ENCODE assay signal across 38 cellular contexts in the genomic region with DNA sequence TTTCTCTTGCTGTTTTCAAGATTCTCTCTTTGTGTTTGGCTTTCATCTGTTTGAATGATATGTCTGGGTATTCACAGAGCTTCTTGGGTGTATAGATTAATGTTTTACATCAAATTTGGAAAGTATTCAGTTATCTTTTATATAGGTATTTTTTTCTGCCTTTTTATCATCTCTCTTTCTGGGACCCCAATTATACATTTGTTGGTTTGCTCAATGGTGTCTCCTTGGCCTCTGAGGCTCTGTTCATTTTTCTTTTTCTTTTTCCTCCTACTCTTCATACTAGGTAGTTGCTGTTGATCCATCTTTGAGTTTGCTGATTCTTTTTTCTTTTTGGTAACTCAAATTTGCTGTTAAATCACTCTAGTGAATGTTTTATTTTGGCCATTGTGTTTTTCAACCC. TPM values are rescaled to one million over a fixed set of nuclear protein-coding genes. Genes with fewer than 3 reads are reported as not detected.
"Had no signal": no experiment of that assay in that cellular context is flagged by ENCODE, and none has a peak within 500 bp of the region (broad histone marks: within the 10 kb centered on the region; RNA-seq: fewer than 3 reads in every experiment).

No MANE protein-coding gene starts in this region.

- ATAC-seq: activated CD8-positive, alpha-beta T cell treated with anti-CD3 and anti-CD28 coated beads for 36 hours; activated naive CD4-positive, alpha-beta T cell treated with anti-CD3 and anti-CD28 coated beads, Interleukin-2, amount 50 U/mL, for 72 hours; activated T-cell treated with anti-CD3 and anti-CD28 coated beads, Interleukin-2, amount 50 U/mL, for 4 hours; activated T-cell treated with anti-CD3 and anti-CD28 coated beads, Interleukin-2, amount 50 U/mL, for 72 hours; activated T-helper 17 cell treated with anti-CD3 and anti-CD28 coated beads, Interleukin-2, amount 50 U/mL, for 72 hours had no signal

- H3K27me3 ChIP-seq: adrenal gland, cardiac muscle cell had no signal

- H3K4me1 Mint-ChIP-seq: activated B cell treated with CpG ODN at 0.5 μM for 24 hours; activated CD4-positive, alpha-beta T cell treated with anti-CD3 and anti-CD28 coated beads, Interleukin-2, amount 10 ng/mL, durations not matched to agents 24 days and 14 days; activated naive CD8-positive, alpha-beta T cell treated with anti-CD3 and anti-CD28 coated beads for 36 hours; activated T-helper 17 cell treated with anti-CD3 and anti-CD28 coated beads, Interleukin-2, amount 50 U/mL, for 72 hours; brain; central memory CD8-positive, alpha-beta T cell had no signal

- DNase-seq: activated B cell treated with CpG ODN at 0.5 μM for 24 hours; activated CD4-positive, alpha-beta memory T cell treated with anti-CD3 and anti-CD28 coated beads for 36 hours; activated CD4-positive, alpha-beta T cell treated with anti-CD3 and anti-CD28 coated beads for 4 hours; activated CD4-positive, alpha-beta T cell treated with anti-CD3 and anti-CD28 coated beads, Interleukin-2, amount 10 ng/mL, durations not matched to agents 24 days and 14 days; activated CD4-positive, alpha-beta T cell treated with anti-CD3 and anti-CD28 coated beads, Interleukin-2, amount 50 U/mL, for 1 hour; activated CD4-positive, alpha-beta T cell treated with anti-CD3 and anti-CD28 coated beads, Interleukin-2, amount 50 U/mL, for 4 hours; activated CD4-positive, CD25-positive, alpha-beta regulatory T cell treated with anti-CD3 and anti-CD28 coated beads, Interleukin-2, amount 50 U/mL, for 72 hours; activated CD8-positive, alpha-beta memory T cell treated with anti-CD3 and anti-CD28 coated beads, Interleukin-2, amount 50 U/mL, for 4 hours; activated CD8-positive, alpha-beta T cell treated with anti-CD3 and anti-CD28 coated beads for 36 hours; activated effector memory CD4-positive, alpha-beta T cell treated with anti-CD3 and anti-CD28 coated beads, Interleukin-2, amount 50 U/mL, for 16 hours; activated gamma-delta T cell treated with Interleukin-2 at 50 U/mL for 16 hours; activated naive CD4-positive, alpha-beta T cell; activated naive CD4-positive, alpha-beta T cell treated with anti-CD3 and anti-CD28 coated beads for 36 hours; activated naive CD4-positive, alpha-beta T cell treated with anti-CD3 and anti-CD28 coated beads, Interleukin-2, amount 50 U/mL, for 16 hours; activated naive CD8-positive, alpha-beta T cell treated with anti-CD3 and anti-CD28 coated beads for 36 hours; activated T-cell treated with anti-CD3 and anti-CD28 coated beads for 4 hours; activated T-cell treated with anti-CD3 and anti-CD28 coated beads, Interleukin-2, amount 50 U/mL, for 1 hour; activated T-cell treated with anti-CD3 and anti-CD28 coated beads, Interleukin-2, amount 50 U/mL, for 4 hours; activated T-cell treated with anti-CD3 and anti-CD28 coated beads, Interleukin-2, amount 50 U/mL, for 72 hours; adrenal gland; amniotic stem cell; aorta; caudate nucleus; cerebellar nuclear complex; T-helper 2 cell; T-helper 9 cell had no signal

- H3K9me3 ChIP-seq: adrenal gland had no signal

- FAIRE-seq: bronchial epithelial cell, TTC549 had no signal

- H3K27me3 Mint-ChIP-seq: activated CD4-positive, alpha-beta memory T cell treated with anti-CD3 and anti-CD28 coated beads for 36 hours; activated CD8-positive, alpha-beta T cell treated with anti-CD3 and anti-CD28 coated beads for 36 hours; activated naive CD8-positive, alpha-beta T cell treated with anti-CD3 and anti-CD28 coated beads for 36 hours had no signal

- H3K4me1 ChIP-seq: adrenal gland had no signal

- H3K36me3 Mint-ChIP-seq: activated naive CD8-positive, alpha-beta T cell treated with anti-CD3 and anti-CD28 coated beads for 36 hours; brain had no signal

- H3K27ac ChIP-seq: adrenal gland, cardiac muscle cell, VCaP had no signal

- H3K4me3 ChIP-seq: adrenal gland, cardiac muscle cell had no signal

- H3K4me3 Mint-ChIP-seq: activated B cell treated with CpG ODN at 0.5 μM for 24 hours; activated CD4-positive, alpha-beta memory T cell treated with anti-CD3 and anti-CD28 coated beads for 36 hours; activated CD4-positive, alpha-beta T cell treated with anti-CD3 and anti-CD28 coated beads, Interleukin-2, amount 10 ng/mL, durations not matched to agents 24 days and 14 days; activated CD8-positive, alpha-beta T cell treated with anti-CD3 and anti-CD28 coated beads for 36 hours; activated naive CD4-positive, alpha-beta T cell treated with anti-CD3 and anti-CD28 coated beads for 36 hours; activated naive CD8-positive, alpha-beta T cell treated with anti-CD3 and anti-CD28 coated beads for 36 hours; activated T-cell treated with anti-CD3 and anti-CD28 coated beads, Interleukin-2, amount 50 U/mL, for 4 hours; activated T-cell treated with anti-CD3 and anti-CD28 coated beads, Interleukin-2, amount 50 U/mL, for 72 hours; activated T-helper 1 cell treated with anti-CD3 and anti-CD28 coated beads, Interleukin-12 subunit alpha, Interleukin-12 subunit beta, Interleukin-2, Interleukin-4 antibody, amounts not matched to agents 30 ng/mL and 10 ng/mL and 1 ng/mL, durations not matched to agents 14 hours and 24 hours and 36 hours; activated T-helper 17 cell treated with anti-CD3 and anti-CD28 coated beads, Interleukin-2, amount 50 U/mL, for 72 hours; brain; central memory CD8-positive, alpha-beta T cell; T-helper 2 cell treated with Interferon-gamma antibody and Interleukin-4, amounts not matched to agents 5 μg/mL and 100 μg/mL, for 36 hours had no signal

- H3K27ac Mint-ChIP-seq: activated B cell treated with CpG ODN at 0.5 μM for 24 hours; activated CD4-positive, alpha-beta memory T cell treated with anti-CD3 and anti-CD28 coated beads for 36 hours; activated CD4-positive, alpha-beta T cell treated with anti-CD3 and anti-CD28 coated beads, Interleukin-2, amount 10 ng/mL, durations not matched to agents 24 days and 14 days; activated CD8-positive, alpha-beta T cell treated with anti-CD3 and anti-CD28 coated beads for 36 hours; activated naive CD4-positive, alpha-beta T cell treated with anti-CD3 and anti-CD28 coated beads for 36 hours; activated naive CD4-positive, alpha-beta T cell treated with anti-CD3 and anti-CD28 coated beads, Interleukin-2, amount 50 U/mL, for 72 hours; activated naive CD8-positive, alpha-beta T cell treated with anti-CD3 and anti-CD28 coated beads for 36 hours; activated T-cell treated with anti-CD3 and anti-CD28 coated beads, Interleukin-2, amount 50 U/mL, for 72 hours; activated T-helper 1 cell treated with anti-CD3 and anti-CD28 coated beads, Interleukin-12 subunit alpha, Interleukin-12 subunit beta, Interleukin-2, Interleukin-4 antibody, amounts not matched to agents 30 ng/mL and 10 ng/mL and 1 ng/mL, durations not matched to agents 14 hours and 24 hours and 36 hours; activated T-helper 17 cell treated with anti-CD3 and anti-CD28 coated beads, Interleukin-2, amount 50 U/mL, for 72 hours; brain; T-helper 2 cell treated with Interferon-gamma antibody and Interleukin-4, amounts not matched to agents 5 μg/mL and 100 μg/mL, for 36 hours had no signal

- H3K36me3 ChIP-seq: adrenal gland, cardiac muscle cell had no signal

RNA-seq across cellular contexts. Expression of gene PLAAT5, which starts 14.3 kb away (rescaled TPM):
- total RNA-seq: activated B cell treated with CpG ODN at 0.5 μM for 24 hours; activated CD4-positive, alpha-beta T cell treated with anti-CD3 and anti-CD28 coated beads, Interleukin-2, amount 10 ng/mL, durations not matched to agents 24 days and 14 days; activated naive CD4-positive, alpha-beta T cell treated with anti-CD3 and anti-CD28 coated beads for 36 hours; activated naive CD4-positive, alpha-beta T cell treated with anti-CD3 and anti-CD28 coated beads, Interleukin-2, amount 50 U/mL, for 72 hours; activated T-helper 1 cell treated with anti-CD3 and anti-CD28 coated beads, Interleukin-12 subunit alpha, Interleukin-12 subunit beta, Interleukin-2, Interleukin-4 antibody, amounts not matched to agents 30 ng/mL and 10 ng/mL and 1 ng/mL, durations not matched to agents 14 hours and 24 hours and 36 hours; bronchial epithelial cell had no signal
- polyA plus RNA-seq: cardiac muscle cell had no signal

RNA-seq across cellular contexts. Expression of gene LGALS12, which starts 29.3 kb away (rescaled TPM):
- total RNA-seq: activated B cell treated with CpG ODN at 0.5 μM for 24 hours; activated CD4-positive, alpha-beta memory T cell treated with anti-CD3 and anti-CD28 coated beads for 36 hours; activated CD4-positive, alpha-beta T cell treated with anti-CD3 and anti-CD28 coated beads, Interleukin-2, amount 10 ng/mL, durations not matched to agents 24 days and 14 days; activated CD8-positive, alpha-beta memory T cell treated with anti-CD3 and anti-CD28 coated beads for 36 hours; activated CD8-positive, alpha-beta T cell treated with anti-CD3 and anti-CD28 coated beads for 36 hours; activated naive CD4-positive, alpha-beta T cell treated with anti-CD3 and anti-CD28 coated beads for 36 hours; activated naive CD4-positive, alpha-beta T cell treated with anti-CD3 and anti-CD28 coated beads, Interleukin-2, amount 50 U/mL, for 72 hours; activated naive CD8-positive, alpha-beta T cell treated with anti-CD3 and anti-CD28 coated beads for 36 hours; activated T-cell treated with anti-CD3 and anti-CD28 coated beads, Interleukin-2, amount 50 U/mL, for 4 hours; activated T-helper 1 cell treated with anti-CD3 and anti-CD28 coated beads, Interleukin-12 subunit alpha, Interleukin-12 subunit beta, Interleukin-2, Interleukin-4 antibody, amounts not matched to agents 30 ng/mL and 10 ng/mL and 1 ng/mL, durations not matched to agents 14 hours and 24 hours and 36 hours; activated T-helper 17 cell treated with anti-CD3 and anti-CD28 coated beads, Interleukin-2, amount 50 U/mL, for 72 hours; bronchial epithelial cell; cardiac muscle cell; chondrocyte had no signal
- polyA plus RNA-seq: aorta, cardiac muscle cell had no signal

RNA-seq across cellular contexts. Expression of gene PLAAT4, which starts 60.0 kb away (rescaled TPM):
- total RNA-seq: cardiac muscle cell had no signal
- polyA plus RNA-seq: cardiac muscle cell had no signal
